ENCODE assay signal across 18 cellular contexts in the genomic region with DNA sequence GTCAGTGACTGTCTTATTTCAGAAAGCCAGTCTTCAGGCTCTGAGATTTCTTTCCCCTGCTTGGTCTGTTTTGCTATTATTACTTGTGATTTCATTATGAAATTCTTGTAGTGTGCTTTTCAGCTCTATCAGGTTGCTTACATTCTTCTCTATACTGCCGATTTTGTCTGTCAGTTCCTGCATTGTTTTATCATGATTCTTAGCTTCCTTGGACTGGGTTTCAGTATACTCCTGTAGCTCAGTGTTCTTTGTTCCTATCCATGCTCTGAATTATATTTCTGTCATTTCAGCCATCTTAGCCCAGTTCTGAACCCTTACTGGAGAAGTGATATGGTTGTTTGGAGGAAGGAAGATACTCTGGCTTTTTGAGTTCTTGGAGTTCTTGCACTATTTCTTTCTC. TPM values are rescaled to one million over a fixed set of nuclear protein-coding genes. Genes with fewer than 3 reads are reported as not detected.
DNase-seq lines count a peak whose midpoint lies in the region; ATAC-seq and TF ChIP-seq lines count a peak whose summit lies in the region.
"Had no signal": no experiment of that assay in that cellular context is flagged by ENCODE, and none has a peak within 500 bp of the region (broad histone marks: within the 10 kb centered on the region; RNA-seq: fewer than 3 reads in every experiment).

No MANE protein-coding gene starts in this region.

- no peak overlapping the region; the same call in 1 of the 2 replicates for H3K14ac ChIP-seq in IMR-90 (replicated peaks; ENCODE audit: low read depth, low read length)

- H4K8ac ChIP-seq in IMR-90 (ENCODE audit: low read depth in 2 of 2, low read length in 2 of 2) = no peak overlapping the region

- peaks cover 18% of the 10 kb centered on the region for H3K9me3 Mint-ChIP-seq in MCF 10A (ENCODE audit: unreplicated experiment)

- in situ Hi-C loops in IMR-90 (cut with MboI; ENCODE audit: low sequenced_read_pairs) = no loop called here

- H3K4me3 ChIP-seq in IMR-90 (ENCODE audit: insufficient read depth, low read depth, low read length) = no peak overlapping the region
- no peak overlapping the region for H3K4me3 ChIP-seq in choroid plexus epithelial cell (ENCODE audit: low read depth, low read length)
- H3K4me3 ChIP-seq in neutrophil (ENCODE audit: low read depth in 1 of 2, low read length in 1 of 2) = no peak overlapping the region
- H3K4me3 ChIP-seq in ovary = no peak overlapping the region
- H3K4me3 ChIP-seq: A549; BLaER1 treated with 17β-estradiol and CSF1 and Interleukin-3, amounts not matched to agents 10 nM and 100 nM; GM23338 had no signal

- CTCF ChIA-PET in IMR-90 (lab: Yijun Ruan, JAX) (interaction anchor here (0.6 kb wide), 1 partner anchor 14 kb away, joined by 3 read pairs; no protein-coding TSS in a partner anchor), MCF 10A (lab: Yijun Ruan, JAX) (interaction anchor here (0.7 to 1.4 kb wide), 3 partner anchors 12 to 74 kb away, joined by 4 to 7 read pairs (median 4); no protein-coding TSS in a partner anchor)

- no peak overlapping the region for H3K27ac Mint-ChIP-seq in MCF 10A (ENCODE audit: low read depth, unreplicated experiment)
- H3K27ac Mint-ChIP-seq: CD4-positive, alpha-beta T cell; CD8-positive, alpha-beta memory T cell; H9 had no signal

- H2BK120ac ChIP-seq in IMR-90 (ENCODE audit: low read depth, low read length) = no peak overlapping the region

- no CpG with 5 or more reads among the region's 1 CpG for WGBS in IMR-90 (ENCODE audit: extremely low coverage in 2 of 2, insufficient read length in 1 of 2), 2 experiments
- 31 to 45% (median 33%) methylated on average over 1 of the region's 1 CpG for WGBS in ovary, 3 donors

- ATAC-seq in IMR-90 (ENCODE audit: low read depth) = peak; percentile 77

- no peak overlapping the region for H3K56ac ChIP-seq in IMR-90 (ENCODE audit: extremely low read depth, insufficient read depth, low read length)

- H4K5ac ChIP-seq in IMR-90 (ENCODE audit: low read depth, low read length) = no peak overlapping the region

- TF ChIP-seq RAD21 in IMR-90 (IDR thresholded peaks at IDR 0.05; ENCODE audit: low read length) = no peak

- H3K27me3 ChIP-seq in IMR-90 (ENCODE audit: control insufficient read depth, insufficient read depth, low read length) = no peaks in the 10 kb centered on the region
- no peaks in the 10 kb centered on the region for H3K27me3 ChIP-seq in neutrophil
- no peaks in the 10 kb centered on the region for H3K27me3 ChIP-seq in ovary
- H3K27me3 ChIP-seq: BE2C; BLaER1 treated with 17β-estradiol and CSF1 and Interleukin-3, amounts not matched to agents 10 nM and 100 nM had no signal

- H3K9me3 ChIP-seq in IMR-90 (ENCODE audit: control insufficient read depth, insufficient read depth, low read length) (peaks cover 7% of the 10 kb centered on the region; the same call in 1 of the 2 replicates), neutrophil (no peaks in the 10 kb centered on the region), ovary (peaks cover 0 to 3% of the 10 kb centered on the region in 2 donors)

- H3K4me1 Mint-ChIP-seq in MCF 10A (ENCODE audit: insufficient read depth, unreplicated experiment) = no peaks in the 10 kb centered on the region

- H3K27me3 Mint-ChIP-seq in MCF 10A (ENCODE audit: insufficient read depth, unreplicated experiment) = no peaks in the 10 kb centered on the region
- H3K27me3 Mint-ChIP-seq: CD4-positive, alpha-beta T cell; CD8-positive, alpha-beta memory T cell had no signal

- H2AK5ac ChIP-seq in IMR-90 (ENCODE audit: low read depth, low read length) = no peak overlapping the region

- DNase-seq in GM04503 (ENCODE audit: low read depth) (peak; percentile 7), IMR-90 (peak; percentile 49), choroid plexus epithelial cell (ENCODE audit: low read depth) (peak; percentile 41), ovary (no peak), MCF 10A (ENCODE audit: unreplicated experiment) (no peak)
- DNase-seq in activated CD4-positive, alpha-beta T cell treated with anti-CD3 and anti-CD28 coated beads, Interleukin-2, amount 50 U/mL, for 4 hours = no peak
- DNase-seq: CD4-positive, alpha-beta T cell; CD8-positive, alpha-beta memory T cell; DMS 273 treated with DMSO at 0.1 percent for 48 hours; DMS79; GDM1 had no signal

- dilution Hi-C loops in IMR-90 (cut with HindIII; ENCODE audit: low sequenced_read_pairs, unreplicated experiment) = no loop called here

- POLR2A ChIA-PET in IMR-90 (lab: Charles Lee; ENCODE audit: unreplicated experiment) = no interaction called here
- POLR2A ChIA-PET in MCF 10A (lab: Yijun Ruan, JAX) = no interaction called here

- H3K18ac ChIP-seq in IMR-90 (ENCODE audit: low read depth, low read length) = peak overlapping the region; percentile 29; the same call in 1 of the 2 replicates

- TF ChIP-seq POLR2A in IMR-90 (IDR thresholded peaks at IDR 0.05; ENCODE audit: low read depth, low read length) (no peak), ovary (IDR thresholded peaks at IDR 0.05) (no peak)

- peak overlapping the region; percentile 70 for H2BK5ac ChIP-seq in IMR-90 (ENCODE audit: low read depth, low read length, poor library complexity, severe bottlenecking)

- no peak overlapping the region for H3K9ac ChIP-seq in IMR-90 (ENCODE audit: low read depth, low read length)
- H3K9ac ChIP-seq: BLaER1 treated with 17β-estradiol and CSF1 and Interleukin-3, amounts not matched to agents 10 nM and 100 nM had no signal

- intact Hi-C loops in IMR-90 (cut with micrococcal nuclease) = no loop called here
- intact Hi-C loops in ovary (cut with DNase I) = no loop called here
- intact Hi-C loops in MCF 10A (cut with micrococcal nuclease) = no loop called here

- H4K91ac ChIP-seq in IMR-90 (ENCODE audit: insufficient read depth, low read depth, low read length) = no peak overlapping the region

- H2AFZ ChIP-seq in IMR-90 (replicated peaks; ENCODE audit: low read length, poor library complexity) = no peak overlapping the region
- H2AFZ ChIP-seq: GM23338 had no signal

- peaks cover 8% of the 10 kb centered on the region; the same call in 1 of the 2 replicates for H3K9me1 ChIP-seq in IMR-90 (ENCODE audit: insufficient read depth, low read length)

- H3K36me3 Mint-ChIP-seq in MCF 10A (ENCODE audit: insufficient read depth, unreplicated experiment) = no peaks in the 10 kb centered on the region

- H3K79me1 ChIP-seq in IMR-90 (ENCODE audit: low read depth in 1 of 2, low read length in 2 of 2) = peaks cover 25 to 30% of the 10 kb centered on the region in 2 experiments

- no peak overlapping the region for H2BK20ac ChIP-seq in IMR-90 (ENCODE audit: low read depth, low read length)

- TF ChIP-seq EP300 in ovary (IDR thresholded peaks at IDR 0.05) = no peak

- no peak overlapping the region for H3K4me3 Mint-ChIP-seq in MCF 10A (ENCODE audit: unreplicated experiment)
- H3K4me3 Mint-ChIP-seq: CD14-positive monocyte; CD4-positive, alpha-beta T cell; CD8-positive, alpha-beta memory T cell; GM23338; H9 had no signal

- no peak overlapping the region for H3K4ac ChIP-seq in IMR-90 (ENCODE audit: low read depth, low read length)

- BruUV-seq in IMR-90 (replicated peaks; lab: Mats Ljungman, UMichigan) = no TSS peak
- BruUV-seq in MCF 10A (replicated peaks; lab: Mats Ljungman, UMichigan) = no TSS peak

- no peak overlapping the region for H2AK9ac ChIP-seq in IMR-90 (replicated peaks; ENCODE audit: low read depth, low read length, poor library complexity)

- H3K36me3 ChIP-seq in IMR-90 (ENCODE audit: control insufficient read depth, insufficient read depth, low read length) (no peaks in the 10 kb centered on the region), neutrophil (no peaks in the 10 kb centered on the region), ovary (no peaks in the 10 kb centered on the region)
- H3K36me3 ChIP-seq: BE2C had no signal

- TF ChIP-seq CTCF in IMR-90 (conservative IDR thresholded peaks at IDR 0.05; ENCODE audit: low read depth, low read length) (no peak), choroid plexus epithelial cell (conservative IDR thresholded peaks at IDR 0.05; ENCODE audit: low read depth, low read length) (no peak), neutrophil (IDR thresholded peaks at IDR 0.05) (no peak), ovary (IDR thresholded peaks at IDR 0.05) (no peak), MCF 10A (IDR thresholded peaks at IDR 0.05; ENCODE audit: unreplicated experiment) (no peak)

- H3K4me1 ChIP-seq in IMR-90 (ENCODE audit: control insufficient read depth, insufficient read depth, low read length) (peaks cover 2% of the 10 kb centered on the region; the same call in 1 of the 2 replicates), neutrophil (ENCODE audit: control insufficient read depth in 1 of 2, insufficient read depth in 1 of 2, low read depth in 1 of 2, low read length in 1 of 2) (peaks cover 0 to 9% of the 10 kb centered on the region in 2 experiments), ovary (ENCODE audit: insufficient read depth) (no peaks in the 10 kb centered on the region)
- H3K4me1 ChIP-seq: A549; BE2C; BLaER1 treated with 17β-estradiol and CSF1 and Interleukin-3, amounts not matched to agents 10 nM and 100 nM had no signal

- H2BK15ac ChIP-seq in IMR-90 (ENCODE audit: low read depth, low read length) = no peak overlapping the region

- H3K23ac ChIP-seq in IMR-90 (ENCODE audit: low read depth, low read length) = peak overlapping the region; percentile 39; the same call in 1 of the 2 replicates

- no peaks in the 10 kb centered on the region; the same call in 1 of the 2 replicates for H4K20me1 ChIP-seq in IMR-90 (ENCODE audit: insufficient read depth, low read length)

- H3K4me2 ChIP-seq in IMR-90 (ENCODE audit: low read depth, low read length) = peak overlapping the region; percentile 51; the same call in 1 of the 2 replicates
- H3K4me2 ChIP-seq: A549; BLaER1 treated with 17β-estradiol and CSF1 and Interleukin-3, amounts not matched to agents 10 nM and 100 nM; GM23338 had no signal

- H3K27ac ChIP-seq in IMR-90 (ENCODE audit: insufficient read depth, low read length) (no peak overlapping the region), neutrophil (peak overlapping the region; percentile 40), ovary (no peak overlapping the region)
- H3K27ac ChIP-seq: A549; BLaER1 treated with 17β-estradiol and CSF1 and Interleukin-3, amounts not matched to agents 10 nM and 100 nM had no signal

TF ChIP-seq in IMR-90, 13 proteins besides CTCF, POLR2A, EP300 and RAD21 (continues in another document):
- no peak for TF ChIP-seq CHD1 (IDR thresholded peaks at IDR 0.05; ENCODE audit: low read depth, low read length)

RNA-seq across cellular contexts. Expression of gene CEP63, which starts 40.5 kb away (rescaled TPM):
- total RNA-seq in IMR-90 (2012; rRNA removed) = 6.5 and 16.1 TPM in 2 replicates
- 8.8 and 9.1 TPM in 2 replicates for polyA plus RNA-seq in IMR-90 (2012; rRNA removed)
- 2.5 and 4.2 TPM in 2 replicates for polyA plus RNA-seq in IMR-90 (2012; cell fraction: cytosol; rRNA removed)
- polyA plus RNA-seq in IMR-90 (2012; cell fraction: nucleus; rRNA removed; ENCODE audit: low replicate concordance) = 3.7 and 5.7 TPM in 2 replicates
- total RNA-seq in ovary = 10 to 100 TPM; 16.6 to 74.1 (median 22.8) TPM
- polyA plus RNA-seq in ovary = 10 to 100 TPM; 18.8 to 22.2 TPM
- total RNA-seq in MCF 10A (2022) = 37.0 and 40.0 TPM in 2 replicates

RNA-seq across cellular contexts. Expression of gene ANAPC13, which starts 40.5 kb away (rescaled TPM):
- total RNA-seq in IMR-90 (2012; rRNA removed) = 43.4 and 82.8 TPM in 2 replicates
- 56.5 and 62.9 TPM in 2 replicates for polyA plus RNA-seq in IMR-90 (2012; rRNA removed)
- polyA plus RNA-seq in IMR-90 (2012; cell fraction: cytosol; rRNA removed) = 9.9 and 21.7 TPM in 2 replicates
- 2.4 and 19.8 TPM in 2 replicates for polyA plus RNA-seq in IMR-90 (2012; cell fraction: nucleus; rRNA removed; ENCODE audit: low replicate concordance)
- 10 to 100 TPM; 23.4 to 58.7 (median 42.6) TPM for total RNA-seq in ovary
- polyA plus RNA-seq in ovary = 100 to 1,000 TPM in 1 of 2 donors, 10 to 100 TPM in 1; 55.9 to 104 TPM
- total RNA-seq in MCF 10A (2022) = 61.5 and 78.4 TPM in 2 replicates

Comparison
In these comparisons a context has a peak if more than half of its experiments do, and no peak if none do; other contexts are left out.
1. DNase-seq: peak in GM04503 (single experiment), IMR-90 (single experiment) and choroid plexus epithelial cell (single experiment); none in ovary (0 of 5), activated CD4-positive, alpha-beta T cell treated with anti-CD3 and anti-CD28 coated beads, Interleukin-2, amount 50 U/mL, for 4 hours (0 of 2) and MCF 10A (single experiment).